1 cellular context compared by ENCODE assay signal in the genomic region with DNA sequence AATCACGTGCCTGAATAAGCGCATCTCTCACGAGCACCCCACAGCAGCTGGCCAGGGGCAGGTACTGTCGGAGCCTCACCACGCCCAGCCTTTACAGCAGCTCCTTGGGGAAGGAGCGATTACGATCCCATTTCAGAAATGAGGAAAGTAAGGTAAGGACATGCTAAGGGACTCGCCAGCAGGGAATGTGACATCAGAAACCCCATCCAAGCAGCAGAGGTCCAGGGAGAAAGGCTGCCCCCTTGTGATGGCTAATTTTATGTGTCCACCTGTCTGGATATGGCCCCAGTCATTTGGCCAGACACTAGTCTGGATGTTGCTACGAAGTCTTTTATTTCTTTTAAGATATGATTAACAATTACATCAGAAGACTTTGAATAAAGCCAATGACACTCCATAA.
TF ChIP-seq lines count a peak whose summit lies in the region.

No MANE protein-coding gene starts in this region.

TF ChIP-seq in WTC11, 78 proteins besides CTCF, POLR2A, EP300 and RAD21 (continued from another document):
- TF ChIP-seq, protein P1, sequence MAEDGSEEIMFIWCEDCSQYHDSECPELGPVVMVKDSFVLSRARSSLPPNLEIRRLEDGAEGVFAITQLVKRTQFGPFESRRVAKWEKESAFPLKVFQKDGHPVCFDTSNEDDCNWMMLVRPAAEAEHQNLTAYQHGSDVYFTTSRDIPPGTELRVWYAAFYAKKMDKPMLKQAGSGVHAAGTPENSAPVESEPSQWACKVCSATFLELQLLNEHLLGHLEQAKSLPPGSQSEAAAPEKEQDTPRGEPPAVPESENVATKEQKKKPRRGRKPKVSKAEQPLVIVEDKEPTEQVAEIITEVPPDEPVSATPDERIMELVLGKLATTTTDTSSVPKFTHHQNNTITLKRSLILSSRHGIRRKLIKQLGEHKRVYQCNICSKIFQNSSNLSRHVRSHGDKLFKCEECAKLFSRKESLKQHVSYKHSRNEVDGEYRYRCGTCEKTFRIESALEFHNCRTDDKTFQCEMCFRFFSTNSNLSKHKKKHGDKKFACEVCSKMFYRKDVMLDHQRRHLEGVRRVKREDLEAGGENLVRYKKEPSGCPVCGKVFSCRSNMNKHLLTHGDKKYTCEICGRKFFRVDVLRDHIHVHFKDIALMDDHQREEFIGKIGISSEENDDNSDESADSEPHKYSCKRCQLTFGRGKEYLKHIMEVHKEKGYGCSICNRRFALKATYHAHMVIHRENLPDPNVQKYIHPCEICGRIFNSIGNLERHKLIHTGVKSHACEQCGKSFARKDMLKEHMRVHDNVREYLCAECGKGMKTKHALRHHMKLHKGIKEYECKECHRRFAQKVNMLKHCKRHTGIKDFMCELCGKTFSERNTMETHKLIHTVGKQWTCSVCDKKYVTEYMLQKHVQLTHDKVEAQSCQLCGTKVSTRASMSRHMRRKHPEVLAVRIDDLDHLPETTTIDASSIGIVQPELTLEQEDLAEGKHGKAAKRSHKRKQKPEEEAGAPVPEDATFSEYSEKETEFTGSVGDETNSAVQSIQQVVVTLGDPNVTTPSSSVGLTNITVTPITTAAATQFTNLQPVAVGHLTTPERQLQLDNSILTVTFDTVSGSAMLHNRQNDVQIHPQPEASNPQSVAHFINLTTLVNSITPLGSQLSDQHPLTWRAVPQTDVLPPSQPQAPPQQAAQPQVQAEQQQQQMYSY (CRISPR knock-in tag; IDR thresholded peaks at IDR 0.05) = no peak
- TF ChIP-seq, protein P2, sequence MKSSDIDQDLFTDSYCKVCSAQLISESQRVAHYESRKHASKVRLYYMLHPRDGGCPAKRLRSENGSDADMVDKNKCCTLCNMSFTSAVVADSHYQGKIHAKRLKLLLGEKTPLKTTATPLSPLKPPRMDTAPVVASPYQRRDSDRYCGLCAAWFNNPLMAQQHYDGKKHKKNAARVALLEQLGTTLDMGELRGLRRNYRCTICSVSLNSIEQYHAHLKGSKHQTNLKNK (CRISPR knock-in tag; IDR thresholded peaks at IDR 0.05) = no peak
- TF ChIP-seq, protein P3, sequence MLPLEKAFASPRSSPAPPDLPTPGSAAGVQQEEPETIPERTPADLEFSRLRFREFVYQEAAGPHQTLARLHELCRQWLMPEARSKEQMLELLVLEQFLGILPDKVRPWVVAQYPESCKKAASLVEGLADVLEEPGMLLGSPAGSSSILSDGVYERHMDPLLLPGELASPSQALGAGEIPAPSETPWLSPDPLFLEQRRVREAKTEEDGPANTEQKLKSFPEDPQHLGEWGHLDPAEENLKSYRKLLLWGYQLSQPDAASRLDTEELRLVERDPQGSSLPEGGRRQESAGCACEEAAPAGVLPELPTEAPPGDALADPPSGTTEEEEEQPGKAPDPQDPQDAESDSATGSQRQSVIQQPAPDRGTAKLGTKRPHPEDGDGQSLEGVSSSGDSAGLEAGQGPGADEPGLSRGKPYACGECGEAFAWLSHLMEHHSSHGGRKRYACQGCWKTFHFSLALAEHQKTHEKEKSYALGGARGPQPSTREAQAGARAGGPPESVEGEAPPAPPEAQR (CRISPR knock-in tag; IDR thresholded peaks at IDR 0.05) = no peak
- TF ChIP-seq NR3C1 (CRISPR knock-in tag; conservative IDR thresholded peaks at IDR 0.05; ENCODE audit: low read depth) (no peak), SOX15 (CRISPR knock-in tag; IDR thresholded peaks at IDR 0.05) (no peak), PRRX2 (CRISPR knock-in tag; IDR thresholded peaks at IDR 0.05) (no peak), NFATC4 (CRISPR knock-in tag; IDR thresholded peaks at IDR 0.05) (no peak)
TF ChIP-seq in WTC11: peak in this region for 0.
